8 cellular contexts compared by ENCODE assay signal in genomic region chr12:47808049-47808448, GRCh38. TPM values are rescaled to one million over a fixed set of nuclear protein-coding genes. Genes with fewer than 3 reads are reported as not detected.
A peak's percentile ranks its signal among the peaks of the same experiment; 100 is the strongest.
DNase-seq lines count a peak whose midpoint lies in the region; ATAC-seq, FAIRE-seq and TF ChIP-seq lines count a peak whose summit lies in the region.

No MANE protein-coding gene starts in this region.

- DNase-seq in CD1c-positive myeloid dendritic cell (ENCODE audit: extremely low spot score), result peak; percentile 77
- peak; percentile 94 for DNase-seq in OCI-LY7 (ENCODE audit: low spot score)
- peak in 3 of 4 experiments; percentile 30 to 62 (median 59) for DNase-seq in activated naive CD4-positive, alpha-beta T cell (lab: John Stamatoyannopoulos, UW)
- DNase-seq in kidney, result peak; percentile 87
- DNase-seq in stimulated activated CD8-positive, alpha-beta memory T cell treated with anti-CD3 and anti-CD28 coated beads, Interleukin-12 subunit alpha, Interleukin-12 subunit beta, amount 100 ng/mL, for 24 hours (ENCODE audit: extremely low read depth), result peak; percentile 70
- no peak for DNase-seq in RKO (ENCODE audit: low spot score)
- DNase-seq in NCI-H446 treated with DMSO at 0.1 percent for 48 hours (lab: John Stamatoyannopoulos, UW), result no peak

- H3K79me2 ChIP-seq in OCI-LY7 (ENCODE audit: insufficient read depth, low read depth, low read length), result peaks cover 66% of the 10 kb centered on the region

- H3K4me1 ChIP-seq in OCI-LY7 (ENCODE audit: insufficient read depth, low read length, poor library complexity, severe bottlenecking), result peaks cover 91% of the 10 kb centered on the region
- H3K4me1 ChIP-seq in kidney (ENCODE audit: control insufficient read depth in 1 of 2, insufficient read depth in 1 of 2, low read depth in 1 of 2, low read length in 2 of 2), result peaks cover 43 to 63% of the 10 kb centered on the region in 2 donors

- H3K4me2 ChIP-seq in OCI-LY7 (ENCODE audit: low read length), result peak overlapping the region; percentile 98

- H3K27ac ChIP-seq in OCI-LY7 (ENCODE audit: low read depth, low read length, poor library complexity, severe bottlenecking) (peak overlapping the region; percentile 71), kidney (ENCODE audit: low read depth in 2 of 2, low read length in 2 of 2) (peak overlapping the region; percentile 45 to 71)

- POLR2A ChIA-PET in OCI-LY7 (lab: Charles Lee), result interaction anchor here (0.6 to 10.4 kb wide), 14 partner anchors 10 to 292 kb away, joined by 3 to 342 read pairs (median 4); partner anchors contain the start of gene HDAC7

- peak overlapping the region; percentile 61 for H3K4me3 ChIP-seq in OCI-LY7 (ENCODE audit: low read depth, low read length, poor library complexity, severe bottlenecking)
- no peak overlapping the region for H3K4me3 ChIP-seq in kidney (ENCODE audit: low read length in 2 of 2)

- BruUV-seq in OCI-LY7 (replicated peaks; lab: Mats Ljungman, UMichigan), result no TSS peak

- FAIRE-seq in kidney (lab: Jason Lieb, UNC), result no peak

- H3K9me3 ChIP-seq in OCI-LY7 (ENCODE audit: low read length) (no peaks in the 10 kb centered on the region), kidney (ENCODE audit: control insufficient read depth in 1 of 2, low read length in 2 of 2) (no peaks in the 10 kb centered on the region)

- TF ChIP-seq CTCF in OCI-LY7 (conservative IDR thresholded peaks at IDR 0.05; ENCODE audit: low read length) (no peak), kidney (IDR thresholded peaks at IDR 0.05; ENCODE audit: borderline replicate concordance, extremely low read depth, insufficient read depth) (no peak)

- H4K20me1 ChIP-seq in OCI-LY7 (ENCODE audit: insufficient read depth, low read length), result peaks cover 23% of the 10 kb centered on the region

- H3K9me2 ChIP-seq in OCI-LY7 (ENCODE audit: insufficient read depth, low read length), result no peaks in the 10 kb centered on the region

- peak; percentile 39 for ATAC-seq in GM21576 (IDR thresholded peaks at IDR 0.05; ENCODE audit: unreplicated experiment)

- intact Hi-C loops in OCI-LY7 (cut with micrococcal nuclease; ENCODE audit: unreplicated experiment), result loop anchor here (1.0 kb wide), 1 partner anchor 11 kb away; the partner anchor contains the start of gene HDAC7
- intact Hi-C loops in kidney (cut with DNase I), result no loop called here

- H2AFZ ChIP-seq in OCI-LY7 (ENCODE audit: low read length), result no peak overlapping the region

- peak overlapping the region in 1 of 2 donors; percentile 22 for H3K9ac ChIP-seq in kidney (ENCODE audit: low read length in 2 of 2)

- CTCF ChIA-PET in OCI-LY7 (lab: Charles Lee; ENCODE audit: unreplicated experiment), result interaction anchor here (1.0 to 8.0 kb wide), 7 partner anchors 9 to 65 kb away, joined by 3 to 133 read pairs (median 9); no protein-coding TSS in a partner anchor

- peaks cover 33% of the 10 kb centered on the region for H3K36me3 ChIP-seq in OCI-LY7 (ENCODE audit: insufficient read depth, low read length)
- no peaks in the 10 kb centered on the region for H3K36me3 ChIP-seq in kidney (ENCODE audit: control insufficient read depth in 1 of 2, insufficient read depth in 2 of 2, low read length in 2 of 2)

RNA-seq across cellular contexts. Expression of gene HDAC7, which starts 11.7 kb away (rescaled TPM):
- 38.4 and 45.9 TPM in 2 replicates for total RNA-seq in OCI-LY7 (2014; rRNA removed; shearing (Covaris generic))
- total RNA-seq in OCI-LY7 (2022), result 130 and 131 TPM in 2 replicates
- total RNA-seq in kidney, result 132 TPM
- polyA plus RNA-seq in kidney (ENCODE audit: insufficient read depth, low read depth, low replicate concordance), result 35.0 TPM

RNA-seq across cellular contexts. Expression of gene SLC48A1, which starts 35.0 kb away (rescaled TPM):
- total RNA-seq in OCI-LY7 (2014; rRNA removed; shearing (Covaris generic)), result 3.8 and 9.6 TPM in 2 replicates
- 8.6 and 12.0 TPM in 2 replicates for total RNA-seq in OCI-LY7 (2022)
- 69.9 TPM for total RNA-seq in kidney
- 56.9 TPM for polyA plus RNA-seq in kidney (ENCODE audit: insufficient read depth, low read depth, low replicate concordance)

RNA-seq across cellular contexts. Expression of gene RAPGEF3, which starts 49.4 kb away (rescaled TPM):
- total RNA-seq in OCI-LY7 (2014; rRNA removed; shearing (Covaris generic)), result 0.69 and 0.80 TPM in 2 replicates
- 2.9 and 4.7 TPM in 2 replicates for total RNA-seq in OCI-LY7 (2022)
- total RNA-seq in kidney, result 179 TPM
- polyA plus RNA-seq in kidney (ENCODE audit: insufficient read depth, low read depth, low replicate concordance), result 84.3 TPM

Comparison
In these comparisons a context has a peak if more than half of its experiments do, and no peak if none do; other contexts are left out.
1. DNase-seq: peak in CD1c-positive myeloid dendritic cell (single experiment), OCI-LY7 (single experiment), activated naive CD4-positive, alpha-beta T cell (3 of 4), kidney (single experiment) and stimulated activated CD8-positive, alpha-beta memory T cell treated with anti-CD3 and anti-CD28 coated beads, Interleukin-12 subunit alpha, Interleukin-12 subunit beta, amount 100 ng/mL, for 24 hours (single experiment); none in RKO (single experiment) and NCI-H446 treated with DMSO at 0.1 percent for 48 hours (single experiment).
2. RNA of gene RAPGEF3, which starts 49.4 kb away (total RNA-seq): 179 TPM in kidney (single experiment); 0.69 to 4.7 TPM in OCI-LY7; every median in the first group is over 10 times any median in the second.